ENCODE assay signal across 8 cellular contexts in genomic region chr5:133051547-133052316, GRCh38. TPM values are rescaled to one million over a fixed set of nuclear protein-coding genes. Genes with fewer than 3 reads are reported as not detected.
DNase-seq lines count a peak whose midpoint lies in the region; ATAC-seq and TF ChIP-seq lines count a peak whose summit lies in the region.

Gene HSPA4, plus strand, starts transcription at chr5:133052013. Its CDS starts 238 bp downstream, at chr5:133052251.

- DNase-seq in ELF-1 (ENCODE audit: low read depth, low spot score) (peak; percentile 99), H7 (peak; percentile 95), M059J (ENCODE audit: low read depth) (peak; percentile 98), SHP77 (lab: John Stamatoyannopoulos, UW) (peak; percentile 97), fibroblast of pulmonary artery (ENCODE audit: low read depth) (peak; percentile 99)
- peak; percentile 94 for DNase-seq in activated effector memory CD4-positive, alpha-beta T cell treated with Interleukin-2 at 50 U/mL for 16 hours
- DNase-seq in natural killer cell treated with Interleukin-12 subunit alpha and Interleukin-12 subunit beta and Interleukin-15 and Interleukin-18, amount 100 ng/mL, for 72 hours (ENCODE audit: low spot score), result peak; percentile 98
- peak; percentile 97 for DNase-seq in stimulated activated naive CD8-positive, alpha-beta T cell treated with anti-CD3 and anti-CD28 coated beads, Interleukin-15, Interleukin-2, amounts not matched to agents 100 U/mL and 50 U/mL, for 24 hours

- peak; percentile 92 to 95 for ATAC-seq in natural killer cell treated with Interleukin-12 subunit alpha and Interleukin-12 subunit beta and Interleukin-15 and Interleukin-18, amount 100 ng/mL, for 72 hours
- ATAC-seq in stimulated activated naive CD8-positive, alpha-beta T cell treated with anti-CD3 and anti-CD28 coated beads, Interleukin-15, Interleukin-2, amounts not matched to agents 100 U/mL and 50 U/mL, for 24 hours, result peak; percentile 89

- no peaks in the 10 kb centered on the region for H3K36me3 Mint-ChIP-seq in natural killer cell treated with Interleukin-12 subunit alpha and Interleukin-12 subunit beta and Interleukin-15 and Interleukin-18, amount 100 ng/mL, for 72 hours

- H3K27ac Mint-ChIP-seq in natural killer cell treated with Interleukin-12 subunit alpha and Interleukin-12 subunit beta and Interleukin-15 and Interleukin-18, amount 100 ng/mL, for 72 hours, result peak within 1 kb of the TSS; percentile 100

- H3K27me3 ChIP-seq in H7 (ENCODE audit: control insufficient read depth, insufficient read depth, low read length), result no peaks in the 10 kb centered on the region

- H3K4me3 Mint-ChIP-seq in natural killer cell treated with Interleukin-12 subunit alpha and Interleukin-12 subunit beta and Interleukin-15 and Interleukin-18, amount 100 ng/mL, for 72 hours, result peak within 1 kb of the TSS; percentile 95

- H3K4me3 ChIP-seq in H7 (ENCODE audit: insufficient read depth, low read depth, low read length) (peak within 1 kb of the TSS; percentile 98), fibroblast of pulmonary artery (replicated peaks; ENCODE audit: low read depth, low read length) (peak within 1 kb of the TSS; percentile 99)

- TF ChIP-seq CTCF in fibroblast of pulmonary artery (IDR thresholded peaks at IDR 0.05; ENCODE audit: low read length, missing control alignments), result no peak

- H3K9me3 Mint-ChIP-seq in natural killer cell treated with Interleukin-12 subunit alpha and Interleukin-12 subunit beta and Interleukin-15 and Interleukin-18, amount 100 ng/mL, for 72 hours, result no peaks in the 10 kb centered on the region

- peaks cover 28 to 29% of the 10 kb centered on the region in 2 donors for H3K4me1 Mint-ChIP-seq in natural killer cell treated with Interleukin-12 subunit alpha and Interleukin-12 subunit beta and Interleukin-15 and Interleukin-18, amount 100 ng/mL, for 72 hours (ENCODE audit: low read depth in 2 of 2)

- peaks cover 1% of the 10 kb centered on the region; the same call in 1 of the 2 replicates for H3K36me3 ChIP-seq in H7 (replicated peaks; ENCODE audit: control insufficient read depth, insufficient read depth, low read length)

- no peaks in the 10 kb centered on the region for H3K27me3 Mint-ChIP-seq in natural killer cell treated with Interleukin-12 subunit alpha and Interleukin-12 subunit beta and Interleukin-15 and Interleukin-18, amount 100 ng/mL, for 72 hours

RNA-seq across cellular contexts. Expression of gene HSPA4, which starts in this region (rescaled TPM):
- total RNA-seq in H7 (2014; rRNA removed; shearing (Covaris generic)), result 187 and 225 TPM in 2 replicates
- total RNA-seq in M059J (2014; rRNA removed; shearing (Covaris generic)), result 93.8 and 115 TPM in 2 replicates
- total RNA-seq in natural killer cell treated with Interleukin-12 subunit alpha and Interleukin-12 subunit beta and Interleukin-15 and Interleukin-18, amount 100 ng/mL, for 72 hours, result 100 to 1,000 TPM; 136 to 145 TPM

Comparison
In these comparisons a context has a peak if more than half of its experiments do, and no peak if none do; other contexts are left out.
1. Peak in every context shown above with its lines: DNase-seq, ATAC-seq and H3K4me3 ChIP-seq.